Comparison of ENCODE assay signal across 22 cellular contexts in the genomic region with DNA sequence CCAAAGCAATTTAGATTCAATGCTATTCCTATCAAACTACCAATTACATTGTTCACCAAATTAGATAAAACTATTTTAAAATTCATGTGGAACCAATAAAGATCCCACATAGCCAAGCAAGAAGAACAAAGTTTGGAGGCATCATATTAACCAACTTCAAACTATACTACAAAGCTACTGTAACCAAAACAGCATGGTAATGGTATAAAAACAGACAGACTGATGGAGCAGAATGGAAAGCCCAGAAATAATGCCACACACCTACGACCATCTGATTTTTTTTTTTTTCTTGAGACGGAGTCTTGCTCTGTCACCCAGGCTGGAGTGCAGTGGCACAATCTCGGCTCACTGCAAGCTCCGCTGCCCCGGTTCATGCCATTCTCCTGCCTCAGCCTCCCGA.
"Had no signal": no experiment of that assay in that cellular context is flagged by ENCODE, and none has a peak within 500 bp of the region (broad histone marks: within the 10 kb centered on the region; RNA-seq: fewer than 3 reads in every experiment).

No MANE protein-coding gene starts in this region.

- H3K27ac ChIP-seq: SJSA1, SK-N-MC had no signal

- DNase-seq: Karpas-422, KG1, MG63, NCI-H1092, NCI-H1105 treated with DMSO at 0.1 percent for 48 hours, NCI-H1436, NCI-H187, NCI-H2029, NCI-H2081 treated with DMSO at 0.1 percent for 48 hours, NCI-H2171, NCI-H226, NCI-H446, NCI-H510A, NCI-H524 treated with DMSO at 0.1 percent for 48 hours, NCI-H69, NCI-H774, Right ventricle myocardium superior, RPMI8226, SIG-M5 had no signal

- FAIRE-seq: RCC 7860 had no signal

- H3K27me3 ChIP-seq: MG63, SJSA1 had no signal

- H3K4me1 ChIP-seq: SJSA1 had no signal

- H3K4me3 ChIP-seq: MG63, SJSA1, SK-N-MC had no signal
